29 cellular contexts compared by ENCODE assay signal in the genomic region with DNA sequence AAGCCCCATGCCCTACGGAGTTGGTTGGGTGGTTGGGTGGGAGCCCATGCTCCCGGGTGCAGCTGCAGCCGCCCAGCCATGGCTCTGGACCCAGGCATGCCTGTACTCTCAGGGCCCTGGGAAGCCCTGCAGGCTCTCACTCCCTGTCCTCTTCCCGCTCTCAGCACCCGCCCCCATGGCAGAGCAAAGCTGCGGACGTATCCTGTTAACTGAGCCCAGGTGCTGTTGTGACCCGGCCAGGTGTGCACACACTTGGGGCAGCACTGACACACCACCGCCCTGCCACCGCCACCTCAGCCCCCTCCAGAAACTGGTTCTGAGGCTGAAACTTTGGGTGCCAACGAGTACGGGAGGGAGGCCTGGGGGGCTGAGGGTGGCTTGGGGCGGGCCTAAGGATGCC.
"Had no signal": no experiment of that assay in that cellular context is flagged by ENCODE, and none has a peak within 500 bp of the region (broad histone marks: within the 10 kb centered on the region; RNA-seq: fewer than 3 reads in every experiment).

No MANE protein-coding gene starts in this region.

- H3K9me3 Mint-ChIP-seq: activated B cell treated with CpG ODN at 0.5 μM for 24 hours; activated naive CD4-positive, alpha-beta T cell treated with anti-CD3 and anti-CD28 coated beads, Interleukin-2, amount 50 U/mL, for 24 hours; activated naive CD8-positive, alpha-beta T cell treated with anti-CD3 and anti-CD28 coated beads, Interleukin-2, amount 50 U/mL, for 24 hours; activated T-helper 2 cell treated with anti-CD3 and anti-CD28 coated beads, Interferon-gamma antibody, Interleukin-2, Interleukin-4, amounts not matched to agents 10 μg/mL and 5 μg/mL and 100 μg/mL, durations not matched to agents 14 hours and 24 hours and 36 hours; stimulated activated memory B cell treated with anti-CD40 and anti-IgM and Interleukin-4, amounts not matched to agents 10 μg/mL and 1 μg/mL and 100 μg/mL, for 72 hours had no signal

- H3K27me3 Mint-ChIP-seq: activated B cell treated with CpG ODN at 0.5 μM for 24 hours; activated CD8-positive, alpha-beta memory T cell treated with anti-CD3 and anti-CD28 coated beads, Interleukin-2, amount 10 ng/mL, durations not matched to agents 7 days and 5 days; activated naive CD4-positive, alpha-beta T cell treated with anti-CD3 and anti-CD28 coated beads, Interleukin-2, amount 50 U/mL, for 24 hours; activated naive CD8-positive, alpha-beta T cell treated with anti-CD3 and anti-CD28 coated beads, Interleukin-2, amount 50 U/mL, for 24 hours; progenitor cell of endocrine pancreas; stimulated activated memory B cell treated with anti-CD40 and anti-IgM and Interleukin-4, amounts not matched to agents 10 μg/mL and 1 μg/mL and 100 μg/mL, for 72 hours; T-helper 17 cell had no signal

- DNase-seq: activated B cell treated with CpG ODN at 0.5 μM for 24 hours; activated CD4-positive, alpha-beta T cell treated with anti-CD3 and anti-CD28 coated beads, Interleukin-2, amount 50 U/mL, for 1 hour; activated CD8-positive, alpha-beta T cell treated with anti-CD3 and anti-CD28 coated beads, Interleukin-2, amount 10 ng/mL, durations not matched to agents 7 days and 5 days; anterior cingulate cortex; body of pancreas; dermis blood vessel endothelial cell; effector CD4-positive, alpha-beta T cell; islet precursor cell; left ventricle myocardium inferior; mesendoderm; nephron progenitor cell; ovary; sigmoid colon; stimulated activated CD4-positive, alpha-beta T cell treated with anti-CD3 and anti-CD28 coated beads, Interleukin-4, amount 100 ng/mL, for 4 hours; tibial artery; upper lobe of right lung had no signal

- H3K27ac Mint-ChIP-seq: activated B cell treated with CpG ODN at 0.5 μM for 24 hours; activated CD8-positive, alpha-beta memory T cell treated with anti-CD3 and anti-CD28 coated beads, Interleukin-2, amount 10 ng/mL, durations not matched to agents 7 days and 5 days; activated naive CD4-positive, alpha-beta T cell treated with anti-CD3 and anti-CD28 coated beads, Interleukin-2, amount 50 U/mL, for 24 hours; activated naive CD8-positive, alpha-beta T cell treated with anti-CD3 and anti-CD28 coated beads, Interleukin-2, amount 50 U/mL, for 24 hours; activated T-helper 2 cell treated with anti-CD3 and anti-CD28 coated beads, Interferon-gamma antibody, Interleukin-2, Interleukin-4, amounts not matched to agents 10 μg/mL and 5 μg/mL and 100 μg/mL, durations not matched to agents 14 hours and 24 hours and 36 hours; nephron progenitor cell; progenitor cell of endocrine pancreas; T-helper 17 cell had no signal

- H3K27me3 ChIP-seq: body of pancreas, hepatocyte, ovary, sigmoid colon, suprapubic skin, upper lobe of right lung had no signal

- H2AFZ ChIP-seq: hepatocyte had no signal

- H3K36me3 Mint-ChIP-seq: activated naive CD4-positive, alpha-beta T cell treated with anti-CD3 and anti-CD28 coated beads, Interleukin-2, amount 50 U/mL, for 24 hours; stimulated activated memory B cell treated with anti-CD40 and anti-IgM and Interleukin-4, amounts not matched to agents 10 μg/mL and 1 μg/mL and 100 μg/mL, for 72 hours had no signal

- ATAC-seq: body of pancreas, gastroesophageal sphincter had no signal

- H3K27ac ChIP-seq: body of pancreas, epithelial cell of prostate, gastroesophageal sphincter, hepatocyte, left ventricle myocardium inferior, ovary, sigmoid colon, suprapubic skin, tibial artery, upper lobe of right lung had no signal

- H3K4me1 ChIP-seq: body of pancreas, gastroesophageal sphincter, sigmoid colon, suprapubic skin, tibial artery, upper lobe of right lung had no signal

- H3K4me3 Mint-ChIP-seq: activated CD8-positive, alpha-beta memory T cell treated with anti-CD3 and anti-CD28 coated beads, Interleukin-2, amount 10 ng/mL, durations not matched to agents 7 days and 5 days; activated CD8-positive, alpha-beta T cell treated with anti-CD3 and anti-CD28 coated beads, Interleukin-2, amount 10 ng/mL, durations not matched to agents 7 days and 5 days; activated naive CD4-positive, alpha-beta T cell treated with anti-CD3 and anti-CD28 coated beads, Interleukin-2, amount 50 U/mL, for 24 hours; activated naive CD8-positive, alpha-beta T cell treated with anti-CD3 and anti-CD28 coated beads, Interleukin-2, amount 50 U/mL, for 24 hours; nephron progenitor cell; stimulated activated memory B cell treated with anti-CD40 and anti-IgM and Interleukin-4, amounts not matched to agents 10 μg/mL and 1 μg/mL and 100 μg/mL, for 72 hours had no signal

- H3K4me3 ChIP-seq: body of pancreas, gastroesophageal sphincter, hepatocyte, left ventricle myocardium inferior, lung, ovary, sigmoid colon, smooth muscle cell, suprapubic skin, tibial artery, upper lobe of right lung had no signal

- H3K9me3 ChIP-seq: body of pancreas, gastroesophageal sphincter, left ventricle myocardium inferior, ovary, sigmoid colon, suprapubic skin, tibial artery, upper lobe of right lung had no signal

- H3K4me2 ChIP-seq: hepatocyte, smooth muscle cell had no signal

- H3K36me3 ChIP-seq: gastroesophageal sphincter, left ventricle myocardium inferior, ovary, sigmoid colon, suprapubic skin, tibial artery, upper lobe of right lung had no signal
